8 cellular contexts compared by ENCODE assay signal in the genomic region with DNA sequence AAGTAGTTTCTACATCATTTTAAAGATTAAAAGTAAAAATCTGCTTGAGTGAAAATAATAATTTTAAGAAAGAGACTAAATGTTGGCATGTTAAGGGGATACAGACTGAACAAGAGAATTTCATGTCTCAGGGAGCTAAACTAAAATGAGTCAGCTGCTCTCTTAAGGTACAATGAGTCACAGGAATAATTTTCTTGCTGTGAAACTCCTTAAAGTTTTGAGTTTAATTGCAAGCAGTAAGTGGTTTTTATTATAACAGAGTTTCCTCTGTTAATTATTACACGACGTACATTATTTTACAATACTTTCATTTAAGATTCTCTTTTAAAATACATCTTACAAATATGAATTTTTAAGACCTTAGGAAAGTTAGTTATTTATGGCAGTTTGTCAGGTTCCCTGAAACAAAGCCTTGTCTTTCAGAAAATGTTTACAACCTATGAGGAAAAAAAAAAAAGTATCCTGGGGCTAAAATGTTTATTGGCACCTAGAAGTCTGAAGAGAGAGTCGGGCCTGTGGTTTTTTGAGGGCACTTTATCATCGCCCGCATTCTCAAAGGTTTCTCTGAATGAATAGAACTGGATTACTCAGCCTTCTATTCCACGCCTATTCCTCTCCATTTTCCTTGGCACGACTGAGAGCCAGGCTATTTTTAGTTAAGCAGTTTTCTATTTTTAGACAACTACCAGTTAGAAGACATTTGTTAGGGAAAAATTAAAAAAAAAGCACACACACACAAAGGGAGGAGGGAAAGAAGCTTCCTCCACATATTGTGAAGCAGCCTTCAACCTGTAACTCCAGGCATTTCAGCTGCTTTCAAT.
DNase-seq lines count a peak whose midpoint lies in the region; ATAC-seq and TF ChIP-seq lines count a peak whose summit lies in the region.

No MANE protein-coding gene starts in this region.

- no peaks in the 10 kb centered on the region for H3K9me3 ChIP-seq in breast epithelium

- H3K4me1 ChIP-seq in breast epithelium, result peaks cover 0 to 7% of the 10 kb centered on the region in 2 donors

- DNase-seq in NCI-H2196 (lab: John Stamatoyannopoulos, UW; ENCODE audit: unreplicated experiment) (peak; percentile 6), NCI-H2196 treated with DMSO at 0.1 percent for 48 hours (lab: John Stamatoyannopoulos, UW; ENCODE audit: unreplicated experiment) (no peak), NCI-H2029 treated with DMSO at 0.1 percent for 48 hours (lab: John Stamatoyannopoulos, UW) (peak; percentile 87), breast epithelium (ENCODE audit: low spot score in 2 of 2) (peak in 1 of 2 donors; percentile 33), left kidney (ENCODE audit: low read depth, low spot score) (peak; percentile 63), superior temporal gyrus (ENCODE audit: extremely low spot score) (peak; percentile 80)
- no peak for DNase-seq in stimulated activated CD4-positive, alpha-beta T cell treated with anti-CD3 and anti-CD28 coated beads, Interleukin-4, amount 100 ng/mL, for 24 hours

- no peak for TF ChIP-seq POLR2A in breast epithelium (IDR thresholded peaks at IDR 0.05)

- peak; percentile 70 for ATAC-seq in HG02642 (IDR thresholded peaks at IDR 0.05; ENCODE audit: poor library complexity, unreplicated experiment)

- no peaks in the 10 kb centered on the region for H3K36me3 ChIP-seq in breast epithelium

- intact Hi-C loops in breast epithelium (cut with DNase I; ENCODE audit: low total_unique reads), result no loop called here

- TF ChIP-seq CTCF in breast epithelium (IDR thresholded peaks at IDR 0.05), result no peak

- H3K4me3 ChIP-seq in breast epithelium, result no peak overlapping the region

- peak overlapping the region; percentile 49 to 66 for H3K27ac ChIP-seq in breast epithelium

- no peaks in the 10 kb centered on the region for H3K27me3 ChIP-seq in breast epithelium

Comparison
In these comparisons a context has a peak if more than half of its experiments do, and no peak if none do; other contexts are left out.
1. DNase-seq: peak in NCI-H2196 (single experiment), NCI-H2029 treated with DMSO at 0.1 percent for 48 hours (single experiment), left kidney (single experiment) and superior temporal gyrus (single experiment); none in NCI-H2196 treated with DMSO at 0.1 percent for 48 hours (single experiment) and stimulated activated CD4-positive, alpha-beta T cell treated with anti-CD3 and anti-CD28 coated beads, Interleukin-4, amount 100 ng/mL, for 24 hours (single experiment).